14 cellular contexts compared by ENCODE assay signal in genomic region chr6:170202416-170203135, GRCh38.
"Had no signal": no experiment of that assay in that cellular context is flagged by ENCODE, and none has a peak within 500 bp of the region (broad histone marks: within the 10 kb centered on the region; RNA-seq: fewer than 3 reads in every experiment).

No MANE protein-coding gene starts in this region.

- H3K4me1 ChIP-seq: breast epithelium, parathyroid adenoma, tibial artery had no signal

- H3K4me1 Mint-ChIP-seq: activated CD4-positive, alpha-beta memory T cell treated with anti-CD3 and anti-CD28 coated beads, Interleukin-2, amount 10 ng/mL, durations not matched to agents 7 days and 5 days; T-helper 17 cell had no signal

- ATAC-seq: heart left ventricle; left ventricle myocardium superior; stimulated activated effector memory CD8-positive, alpha-beta T cell treated with anti-CD3 and anti-CD28 coated beads, Interleukin-12 subunit alpha, Interleukin-12 subunit beta, amount 100 ng/mL, for 72 hours; T-helper 17 cell had no signal

- H3K36me3 ChIP-seq: breast epithelium, heart left ventricle, tibial artery had no signal

- H3K4me3 ChIP-seq: breast epithelium, heart left ventricle, tibial artery had no signal

- DNase-seq: activated CD4-positive, alpha-beta memory T cell treated with anti-CD3 and anti-CD28 coated beads, Interleukin-2, amount 10 ng/mL, durations not matched to agents 7 days and 5 days; activated CD4-positive, CD25-positive, alpha-beta regulatory T cell; activated gamma-delta T cell; activated naive CD8-positive, alpha-beta T cell treated with anti-CD3 and anti-CD28 coated beads, Interleukin-2, amount 10 ng/mL, durations not matched to agents 7 days and 5 days; aorta; SHP77 treated with DMSO at 0.1 percent for 48 hours; small intestine; T-helper 17 cell; tibial artery had no signal

- H3K4me3 Mint-ChIP-seq: activated CD4-positive, alpha-beta memory T cell treated with anti-CD3 and anti-CD28 coated beads, Interleukin-2, amount 10 ng/mL, durations not matched to agents 7 days and 5 days; activated naive CD8-positive, alpha-beta T cell treated with anti-CD3 and anti-CD28 coated beads, Interleukin-2, amount 10 ng/mL, durations not matched to agents 7 days and 5 days; stimulated activated effector memory CD8-positive, alpha-beta T cell treated with anti-CD3 and anti-CD28 coated beads, Interleukin-12 subunit alpha, Interleukin-12 subunit beta, amount 100 ng/mL, for 72 hours; T-helper 17 cell had no signal

- H3K27ac Mint-ChIP-seq: activated CD4-positive, alpha-beta memory T cell treated with anti-CD3 and anti-CD28 coated beads, Interleukin-2, amount 10 ng/mL, durations not matched to agents 7 days and 5 days; activated naive CD8-positive, alpha-beta T cell treated with anti-CD3 and anti-CD28 coated beads, Interleukin-2, amount 10 ng/mL, durations not matched to agents 7 days and 5 days; stimulated activated effector memory CD8-positive, alpha-beta T cell treated with anti-CD3 and anti-CD28 coated beads, Interleukin-12 subunit alpha, Interleukin-12 subunit beta, amount 100 ng/mL, for 72 hours; T-helper 17 cell had no signal

- H3K27ac ChIP-seq: breast epithelium, heart left ventricle, parathyroid adenoma, tibial artery had no signal

- H3K36me3 Mint-ChIP-seq: stimulated activated effector memory CD8-positive, alpha-beta T cell treated with anti-CD3 and anti-CD28 coated beads, Interleukin-12 subunit alpha, Interleukin-12 subunit beta, amount 100 ng/mL, for 72 hours had no signal

- H2AFZ ChIP-seq: parathyroid adenoma had no signal

- H3K9ac ChIP-seq: parathyroid adenoma had no signal

- H3K27me3 ChIP-seq: breast epithelium, heart left ventricle, tibial artery had no signal

- H3K79me2 ChIP-seq: parathyroid adenoma had no signal

- H3K9me3 ChIP-seq: breast epithelium, tibial artery had no signal
